ENCODE assay signal across 10 cellular contexts in the genomic region with DNA sequence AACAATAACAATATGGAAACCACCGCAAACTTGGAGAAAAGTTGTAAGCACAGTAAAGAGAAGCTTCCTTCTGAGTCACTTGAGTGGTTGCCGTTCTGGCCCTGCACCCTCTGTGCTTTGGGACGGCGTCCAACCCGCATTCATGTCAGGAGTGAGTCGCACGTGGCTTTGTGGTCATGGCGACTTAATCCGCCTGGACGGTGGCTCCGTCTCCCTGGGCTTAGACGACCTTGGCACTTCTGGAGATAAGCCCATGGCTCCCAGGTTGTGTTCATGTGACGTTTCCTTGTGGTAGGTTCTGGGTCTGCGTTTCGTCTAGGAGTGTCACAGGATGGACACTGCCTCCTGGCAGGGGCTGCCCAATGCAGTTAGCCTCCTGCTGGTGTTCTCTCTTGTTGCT. TPM values are rescaled to one million over a fixed set of nuclear protein-coding genes. Genes with fewer than 3 reads are reported as not detected.
DNase-seq lines count a peak whose midpoint lies in the region; ATAC-seq and TF ChIP-seq lines count a peak whose summit lies in the region.
"Had no signal": no experiment of that assay in that cellular context is flagged by ENCODE, and none has a peak within 500 bp of the region (broad histone marks: within the 10 kb centered on the region; RNA-seq: fewer than 3 reads in every experiment).

No MANE protein-coding gene starts in this region.

- CTCF ChIA-PET in HCT116 (lab: Charles Lee): no interaction called here

- no peaks in the 10 kb centered on the region for H3K79me1 ChIP-seq in neuronal stem cell (ENCODE audit: low read depth, low read length)

- H4K8ac ChIP-seq in neuronal stem cell (ENCODE audit: low read depth, low read length): no peak overlapping the region

- ATAC-seq in HCT116: peak; percentile 32; the same call in 1 of the 2 replicates
- ATAC-seq in RWPE2 (ENCODE audit: low read depth): no peak
- peak; percentile 21 for ATAC-seq in esophagus mucosa
- ATAC-seq in gastrocnemius medialis: peak; percentile 66 to 84
- no peak for ATAC-seq in sciatic nerve

- H3K4me2 ChIP-seq in HCT116 (ENCODE audit: low read length) (peak overlapping the region; percentile 54), neuronal stem cell (ENCODE audit: insufficient read depth, low read length, poor library complexity, severe bottlenecking) (no peak overlapping the region)
- H3K4me2 ChIP-seq: KMS-11 had no signal

- no peak overlapping the region for H3K9ac ChIP-seq in HCT116 (ENCODE audit: low read length)
- H3K9ac ChIP-seq in neuronal stem cell (ENCODE audit: low read depth, low read length, poor library complexity): no peak overlapping the region
- H3K9ac ChIP-seq: KMS-11 had no signal

- H3K23ac ChIP-seq in neuronal stem cell (ENCODE audit: low read depth, low read length, poor library complexity): no peak overlapping the region

- no peak overlapping the region for H2BK12ac ChIP-seq in neuronal stem cell (ENCODE audit: low read length)

- WGBS in neuronal stem cell (ENCODE audit: extremely low coverage in 2 of 2, insufficient read length in 2 of 2, insufficient replicate concordance in 1 of 2), 2 donors: no CpG with 5 or more reads among the region's 15 CpGs

- intact Hi-C loops in HCT116 (cut with micrococcal nuclease) (loop anchor here (2.0 to 5.0 kb wide), 4 partner anchors 132 to 456 kb away; partner anchors contain the start of genes IGHMBP2 and MRPL21), gastrocnemius medialis (cut with DNase I; ENCODE audit: low total_unique reads) (loop anchor here (2.0 kb wide), 1 partner anchor 186 kb away; the partner anchor contains the start of genes IGHMBP2 and MRPL21), sciatic nerve (cut with DNase I) (loop anchor here (10.0 kb wide), 1 partner anchor 184 kb away; the partner anchor contains the start of genes IGHMBP2 and MRPL21)

- no peak overlapping the region for H3K14ac ChIP-seq in neuronal stem cell (ENCODE audit: low read length)

- in situ Hi-C loops in gastrocnemius medialis (cut with MboI; ENCODE audit: low sequenced_read_pairs in 4 of 4): no loop called here

- H3K4me1 ChIP-seq in HCT116 (ENCODE audit: control insufficient read depth in 1 of 2, insufficient read depth in 2 of 2, low read length in 2 of 2) (peaks cover 15 to 21% of the 10 kb centered on the region in 2 experiments), RWPE2 (ENCODE audit: insufficient read depth, poor library complexity, severe bottlenecking) (peaks cover 3% of the 10 kb centered on the region), gastrocnemius medialis (peaks cover 2% of the 10 kb centered on the region in 2 donors), neuronal stem cell (ENCODE audit: control insufficient read depth in 2 of 2, insufficient read depth in 1 of 2, low read depth in 1 of 2, low read length in 2 of 2) (peaks cover 0 to 4% of the 10 kb centered on the region in 2 donors)
- H3K4me1 ChIP-seq: foreskin keratinocyte, suprapubic skin had no signal

- H2AK5ac ChIP-seq in neuronal stem cell (ENCODE audit: low read depth, low read length): no peak overlapping the region

- no peak for TF ChIP-seq POLR2A in HCT116 (IDR thresholded peaks at IDR 0.05; ENCODE audit: borderline replicate concordance, extremely low read depth, insufficient read depth, insufficient read length)
- TF ChIP-seq POLR2A in gastrocnemius medialis (IDR thresholded peaks at IDR 0.05): no peak

- H4K20me1 ChIP-seq in HCT116 (ENCODE audit: insufficient read depth): no peaks in the 10 kb centered on the region

- TF ChIP-seq CTCF in HCT116 (IDR thresholded peaks at IDR 0.05 in 2 of 3, conservative IDR thresholded peaks at IDR 0.05 in 1 of 3; ENCODE audit: borderline replicate concordance in 1 of 3, insufficient read depth in 1 of 3, low read depth in 2 of 3, low read length in 2 of 3): no peak
- TF ChIP-seq CTCF in RWPE2 (IDR thresholded peaks at IDR 0.05; ENCODE audit: poor library complexity, severe bottlenecking): peak; percentile 3
- no peak for TF ChIP-seq CTCF in gastrocnemius medialis (IDR thresholded peaks at IDR 0.05 in 4 of 5, conservative IDR thresholded peaks at IDR 0.05 in 1 of 5)

- H3K27ac ChIP-seq in HCT116 (ENCODE audit: low read depth, low read length): 0 out of 2 replicates have a peak overlapping the region, but pooled peaks have one; percentile 13
- H3K27ac ChIP-seq in RWPE2 (ENCODE audit: poor library complexity, severe bottlenecking): no peak overlapping the region
- peak overlapping the region in 1 of 4 donors; percentile 36 for H3K27ac ChIP-seq in gastrocnemius medialis
- H3K27ac ChIP-seq in neuronal stem cell (replicated peaks; ENCODE audit: low read length): no peak overlapping the region
- H3K27ac ChIP-seq: foreskin keratinocyte, KMS-11, suprapubic skin had no signal

- RAD21 ChIA-PET in HCT116 (lab: Charles Lee; ENCODE audit: low non-redundant PET in 1 of 2, low total read pairs in 2 of 2, uncharacterized antibody in 2 of 2, unreplicated experiment in 2 of 2): no interaction called here

- H2AFZ ChIP-seq in HCT116 (ENCODE audit: low read depth, low read length, poor library complexity, severe bottlenecking): no peak overlapping the region
- no peak overlapping the region for H2AFZ ChIP-seq in neuronal stem cell (ENCODE audit: low read length)

- no peak overlapping the region for H2BK5ac ChIP-seq in neuronal stem cell (ENCODE audit: low read length)

- TF ChIP-seq RAD21 in HCT116 (IDR thresholded peaks at IDR 0.05; ENCODE audit: low read depth): no peak

- POLR2A ChIA-PET in HCT116 (lab: Charles Lee): no interaction called here

- H3K4ac ChIP-seq in neuronal stem cell (ENCODE audit: low read length): no peak overlapping the region

- no peak overlapping the region for H4K91ac ChIP-seq in neuronal stem cell (ENCODE audit: low read depth, low read length, poor library complexity)

- H3K79me2 ChIP-seq in HCT116 (ENCODE audit: insufficient read depth, low read length): no peaks in the 10 kb centered on the region

- H3K27me3 ChIP-seq in HCT116 (ENCODE audit: insufficient read depth, low read length): no peaks in the 10 kb centered on the region
- H3K27me3 ChIP-seq in RWPE2 (ENCODE audit: insufficient read depth, poor library complexity, severe bottlenecking): no peaks in the 10 kb centered on the region
- no peaks in the 10 kb centered on the region for H3K27me3 ChIP-seq in gastrocnemius medialis
- no peaks in the 10 kb centered on the region for H3K27me3 ChIP-seq in neuronal stem cell (ENCODE audit: control insufficient read depth in 3 of 3, insufficient read depth in 3 of 3, low read depth in 1 of 3, low read length in 3 of 3)
- H3K27me3 ChIP-seq: foreskin keratinocyte, suprapubic skin had no signal

- BruUV-seq in HCT116 (replicated peaks; lab: Mats Ljungman, UMichigan): no TSS peak

- H2BK15ac ChIP-seq in neuronal stem cell (ENCODE audit: low read length): no peak overlapping the region

- DNase-seq in HCT116 (ENCODE audit: low read depth, low spot score) (no peak), RWPE2 (ENCODE audit: low spot score) (no peak), gastrocnemius medialis (peak; percentile 53 to 59), sciatic nerve (ENCODE audit: low spot score) (no peak), DMS79 treated with DMSO at 0.1 percent for 48 hours (lab: John Stamatoyannopoulos, UW) (no peak), neuronal stem cell (ENCODE audit: low spot score) (no peak)

- H2BK120ac ChIP-seq in neuronal stem cell (ENCODE audit: low read depth, low read length): no peak overlapping the region

- H3K36me3 ChIP-seq in HCT116 (ENCODE audit: control insufficient read depth in 1 of 2, insufficient read depth in 2 of 2, low read length in 2 of 2) (peaks cover 5 to 7% of the 10 kb centered on the region in 2 experiments; a peak in 3 of 4 replicates), RWPE2 (ENCODE audit: low read depth) (peaks cover 30% of the 10 kb centered on the region), gastrocnemius medialis (no peaks in the 10 kb centered on the region), neuronal stem cell (replicated peaks in 1 of 2; ENCODE audit: control insufficient read depth in 2 of 2, insufficient read depth in 2 of 2, low read length in 2 of 2) (peaks cover 8 to 30% of the 10 kb centered on the region in 2 donors)

- H3K9me3 ChIP-seq in HCT116 (ENCODE audit: control insufficient read depth in 1 of 2, insufficient read depth in 1 of 2, low read depth in 1 of 2, low read length in 2 of 2) (no peaks in the 10 kb centered on the region), RWPE2 (ENCODE audit: severe bottlenecking) (no peaks in the 10 kb centered on the region), gastrocnemius medialis (no peaks in the 10 kb centered on the region), neuronal stem cell (replicated peaks in 1 of 2; ENCODE audit: control insufficient read depth in 2 of 2, insufficient read depth in 1 of 2, low read depth in 1 of 2, low read length in 2 of 2) (peaks cover 0 to 5% of the 10 kb centered on the region in 2 donors)
- H3K9me3 ChIP-seq: suprapubic skin had no signal

- no peaks in the 10 kb centered on the region for H3K9me2 ChIP-seq in HCT116 (ENCODE audit: insufficient read depth)

- H3K4me3 ChIP-seq in HCT116 (replicated peaks in 1 of 2; ENCODE audit: low read depth in 1 of 2, low read length in 2 of 2): no peak overlapping the region
- H3K4me3 ChIP-seq in RWPE2 (ENCODE audit: severe bottlenecking): no peak overlapping the region
- H3K4me3 ChIP-seq in gastrocnemius medialis: no peak overlapping the region
- H3K4me3 ChIP-seq in neuronal stem cell (ENCODE audit: low read length in 2 of 2): no peak overlapping the region
- H3K4me3 ChIP-seq: suprapubic skin had no signal

- H3K18ac ChIP-seq in neuronal stem cell (ENCODE audit: low read length): no peak overlapping the region

TF ChIP-seq in HCT116, 20 proteins besides CTCF, POLR2A, EP300 and RAD21 (continues in another document):
- no peak for TF ChIP-seq ZBTB33 (IDR thresholded peaks at IDR 0.05; ENCODE audit: extremely low read depth, insufficient replicate concordance, low read length)

RNA-seq across cellular contexts. Expression of gene TPCN2, which starts 40.5 kb away (rescaled TPM):
- total RNA-seq in HCT116 (2021; ENCODE audit: unreplicated experiment) (15.2 TPM), esophagus mucosa (6.6 TPM), gastrocnemius medialis (1 to 10 TPM; 1.4 to 4.1 (median 3.3) TPM), sciatic nerve (36.2 TPM)
- 7.1 and 7.8 TPM in 2 replicates for polyA plus RNA-seq in HCT116 (2012)
- 4.3 TPM for polyA plus RNA-seq in neuronal stem cell (2013, experiment 1 of 2)
- 4.3 TPM for polyA plus RNA-seq in neuronal stem cell (2013, experiment 2 of 2)

Comparison
In these comparisons a context has a peak if more than half of its experiments do, and no peak if none do; other contexts are left out.
1. ATAC-seq: peak in HCT116 (single experiment), esophagus mucosa (single experiment) and gastrocnemius medialis (2 of 2); none in RWPE2 (single experiment) and sciatic nerve (single experiment).
2. DNase-seq: peak in gastrocnemius medialis (2 of 2); none in HCT116 (single experiment), RWPE2 (single experiment), sciatic nerve (single experiment), DMS79 treated with DMSO at 0.1 percent for 48 hours (single experiment) and neuronal stem cell (single experiment).